ENCODE assay signal across 31 cellular contexts in the genomic region with DNA sequence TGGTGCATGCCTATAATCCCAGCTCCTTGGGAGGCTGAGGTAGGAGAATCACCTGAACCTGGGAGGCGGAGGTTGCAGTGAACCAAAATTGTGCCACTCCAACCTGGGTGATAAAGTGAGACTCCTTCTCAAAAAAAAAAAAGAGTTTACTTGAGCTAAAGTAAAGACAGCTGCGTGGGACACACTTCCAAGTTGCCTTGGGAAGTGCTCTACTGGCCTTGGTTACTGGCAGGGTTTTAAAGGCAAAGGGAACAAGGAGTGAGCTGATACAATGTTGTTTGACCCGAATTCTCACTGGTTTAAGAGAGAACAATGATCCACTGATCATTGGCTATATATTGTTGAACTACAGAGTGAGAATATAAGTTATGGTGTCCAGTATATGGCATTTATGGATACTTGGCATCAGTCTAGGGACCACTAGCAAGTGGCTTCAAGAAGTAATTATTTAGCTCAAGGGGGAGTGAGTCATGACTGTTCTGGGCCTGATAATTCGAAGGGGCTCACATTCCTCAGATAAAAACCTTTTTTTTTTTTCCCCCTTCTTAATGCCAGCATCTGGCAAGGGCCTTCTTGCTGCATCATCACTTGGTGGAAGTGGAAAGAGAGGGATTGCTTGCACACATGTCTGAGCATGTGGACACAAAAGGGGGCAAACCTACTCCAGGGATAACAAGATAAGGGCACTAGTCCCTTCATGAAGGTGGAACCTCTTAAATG.
"Had no signal": no experiment of that assay in that cellular context is flagged by ENCODE, and none has a peak within 500 bp of the region (broad histone marks: within the 10 kb centered on the region; RNA-seq: fewer than 3 reads in every experiment).

No MANE protein-coding gene starts in this region.

- H3K27me3 Mint-ChIP-seq: activated naive CD8-positive, alpha-beta T cell treated with anti-CD3 and anti-CD28 coated beads for 36 hours; activated T-helper 17 cell treated with anti-CD3 and anti-CD28 coated beads, Interleukin-2, amount 50 U/mL, for 72 hours had no signal

- H3K36me3 ChIP-seq: brain microvascular endothelial cell, Peyer's patch had no signal

- ATAC-seq: activated CD8-positive, alpha-beta T cell treated with anti-CD3 and anti-CD28 coated beads for 36 hours; activated T-cell treated with anti-CD3 and anti-CD28 coated beads, Interleukin-2, amount 50 U/mL, for 72 hours; activated T-helper 17 cell treated with anti-CD3 and anti-CD28 coated beads, Interleukin-2, amount 50 U/mL, for 72 hours; Right ventricle myocardium inferior had no signal

- H3K27ac Mint-ChIP-seq: activated CD4-positive, alpha-beta T cell treated with anti-CD3 and anti-CD28 coated beads, Interleukin-2, amount 10 ng/mL, durations not matched to agents 24 days and 14 days; activated CD8-positive, alpha-beta T cell treated with anti-CD3 and anti-CD28 coated beads for 36 hours; activated naive CD8-positive, alpha-beta T cell treated with anti-CD3 and anti-CD28 coated beads for 36 hours; activated T-cell treated with anti-CD3 and anti-CD28 coated beads, Interleukin-2, amount 50 U/mL, for 72 hours; activated T-helper 17 cell treated with anti-CD3 and anti-CD28 coated beads, Interleukin-2, amount 50 U/mL, for 72 hours had no signal

- H3K36me3 Mint-ChIP-seq: activated naive CD8-positive, alpha-beta T cell treated with anti-CD3 and anti-CD28 coated beads for 36 hours had no signal

- H3K27ac ChIP-seq: brain microvascular endothelial cell, KMS-11, Peyer's patch, RWPE1 had no signal

- H3K4me3 Mint-ChIP-seq: activated CD4-positive, alpha-beta T cell treated with anti-CD3 and anti-CD28 coated beads, Interleukin-2, amount 10 ng/mL, durations not matched to agents 24 days and 14 days; activated CD8-positive, alpha-beta T cell treated with anti-CD3 and anti-CD28 coated beads for 36 hours; activated naive CD8-positive, alpha-beta T cell treated with anti-CD3 and anti-CD28 coated beads for 36 hours; activated T-cell treated with anti-CD3 and anti-CD28 coated beads, Interleukin-2, amount 50 U/mL, for 72 hours; activated T-helper 17 cell treated with anti-CD3 and anti-CD28 coated beads, Interleukin-2, amount 50 U/mL, for 72 hours had no signal

- H3K4me3 ChIP-seq: Peyer's patch had no signal

- H3K4me1 Mint-ChIP-seq: activated CD4-positive, alpha-beta T cell treated with anti-CD3 and anti-CD28 coated beads, Interleukin-2, amount 10 ng/mL, durations not matched to agents 24 days and 14 days; activated naive CD8-positive, alpha-beta T cell treated with anti-CD3 and anti-CD28 coated beads for 36 hours; activated T-helper 17 cell treated with anti-CD3 and anti-CD28 coated beads, Interleukin-2, amount 50 U/mL, for 72 hours had no signal

- H3K4me1 ChIP-seq: Peyer's patch had no signal

- H3K4me2 ChIP-seq: KMS-11 had no signal

- H3K9ac ChIP-seq: KMS-11 had no signal

- DNase-seq: activated CD4-positive, alpha-beta T cell treated with anti-CD3 and anti-CD28 coated beads, Interleukin-2, amount 10 ng/mL, durations not matched to agents 24 days and 14 days; activated CD4-positive, alpha-beta T cell treated with anti-CD3 and anti-CD28 coated beads, Interleukin-2, amount 50 U/mL, for 4 hours; activated CD8-positive, alpha-beta T cell treated with anti-CD3 and anti-CD28 coated beads for 36 hours; activated effector memory CD4-positive, alpha-beta T cell treated with anti-CD3 and anti-CD28 coated beads, Interleukin-2, amount 50 U/mL, for 16 hours; activated naive CD4-positive, alpha-beta T cell; activated naive CD4-positive, alpha-beta T cell treated with anti-CD3 and anti-CD28 coated beads, Interleukin-2, amount 50 U/mL, for 16 hours; activated naive CD8-positive, alpha-beta T cell treated with anti-CD3 and anti-CD28 coated beads for 36 hours; activated T-cell treated with anti-CD3 and anti-CD28 coated beads, Interleukin-2, amount 50 U/mL, for 1 hour; activated T-cell treated with anti-CD3 and anti-CD28 coated beads, Interleukin-2, amount 50 U/mL, for 72 hours; amygdala; brain microvascular endothelial cell; central memory CD4-positive, alpha-beta T cell; MM.1S; MV-4-11; NCI-H1092; NCI-H1436 treated with DMSO at 0.1 percent for 48 hours; NCI-H1694 treated with DMSO at 0.1 percent for 48 hours; NCI-H2029; NCI-H226; NCI-H526; NCI-H748 treated with DMSO at 0.1 percent for 48 hours; NK-92 treated with Interleukin-12 subunit alpha and Interleukin-12 subunit beta, amount 100 ng/mL, for 24 hours; PC-3; Peyer's patch; SIG-M5; SW 1271; T1000 had no signal

- H3K9me3 Mint-ChIP-seq: activated CD4-positive, alpha-beta T cell treated with anti-CD3 and anti-CD28 coated beads, Interleukin-2, amount 10 ng/mL, durations not matched to agents 24 days and 14 days; activated CD8-positive, alpha-beta T cell treated with anti-CD3 and anti-CD28 coated beads for 36 hours; activated naive CD8-positive, alpha-beta T cell treated with anti-CD3 and anti-CD28 coated beads for 36 hours; activated T-cell treated with anti-CD3 and anti-CD28 coated beads, Interleukin-2, amount 50 U/mL, for 72 hours; activated T-helper 17 cell treated with anti-CD3 and anti-CD28 coated beads, Interleukin-2, amount 50 U/mL, for 72 hours had no signal

- H3K9me3 ChIP-seq: Peyer's patch had no signal

- H3K27me3 ChIP-seq: brain microvascular endothelial cell, Peyer's patch had no signal
